In genomic region chr2:168160897-168161296, GRCh38 we compare ENCODE assay signal across 12 cellular contexts.
DNase-seq lines count a peak whose midpoint lies in the region; ATAC-seq and TF ChIP-seq lines count a peak whose summit lies in the region.
"Had no signal": no experiment of that assay in that cellular context is flagged by ENCODE, and none has a peak within 500 bp of the region (broad histone marks: within the 10 kb centered on the region; RNA-seq: fewer than 3 reads in every experiment).

No MANE protein-coding gene starts in this region.

- ATAC-seq in GM18498 (IDR thresholded peaks at IDR 0.05; ENCODE audit: unreplicated experiment) = peak; percentile 58
- ATAC-seq in GM21390 (IDR thresholded peaks at IDR 0.05; ENCODE audit: unreplicated experiment) = no peak
- ATAC-seq in HG03280 (IDR thresholded peaks at IDR 0.05; ENCODE audit: unreplicated experiment) = no peak
- no peak for ATAC-seq in HG02884 (IDR thresholded peaks at IDR 0.05; ENCODE audit: unreplicated experiment)
- no peak for ATAC-seq in GM21737 (IDR thresholded peaks at IDR 0.05; ENCODE audit: unreplicated experiment)

- DNase-seq in AG10803 (ENCODE audit: low read depth) = no peak
- DNase-seq in NCI-H748 (lab: John Stamatoyannopoulos, UW; ENCODE audit: unreplicated experiment) = peak; percentile 56
- no peak for DNase-seq in epithelial cell of proximal tubule (ENCODE audit: low read depth)
- DNase-seq: activated CD4-positive, alpha-beta T cell treated with anti-CD3 and anti-CD28 coated beads, Interleukin-2, amount 50 U/mL, for 1 hour; NCI-H187; stimulated activated CD4-positive, alpha-beta T cell treated with anti-CD3 and anti-CD28 coated beads, Interleukin-2, amount 100 ng/mL, for 24 hours had no signal

- TF ChIP-seq CTCF in AG10803 (conservative IDR thresholded peaks at IDR 0.05; ENCODE audit: low read length) = peak; percentile 17; the same call in 1 of the 2 replicates
- peak; percentile 40 for TF ChIP-seq CTCF in epithelial cell of proximal tubule (conservative IDR thresholded peaks at IDR 0.05; ENCODE audit: low read depth, low read length)

- H3K4me3 ChIP-seq in AG10803 (ENCODE audit: low read length) (no peak overlapping the region), epithelial cell of proximal tubule (ENCODE audit: low read depth, low read length) (no peak overlapping the region)
- H3K4me3 ChIP-seq: coronary artery had no signal
